Comparison of ENCODE assay signal across 9 cellular contexts in genomic region chr13:71979616-71980015, GRCh38.
A peak's percentile ranks its signal among the peaks of the same experiment; 100 is the strongest.
DNase-seq lines count a peak whose midpoint lies in the region; ATAC-seq and TF ChIP-seq lines count a peak whose summit lies in the region.
"Had no signal": no experiment of that assay in that cellular context is flagged by ENCODE, and none has a peak within 500 bp of the region (broad histone marks: within the 10 kb centered on the region; RNA-seq: fewer than 3 reads in every experiment).

No MANE protein-coding gene starts in this region.

- H3K4me3 ChIP-seq in GM06990 (replicated peaks; ENCODE audit: low read depth, low read length) (no peak overlapping the region), uterus (no peak overlapping the region), Peyer's patch (no peak overlapping the region)

- H3K4me1 ChIP-seq in uterus (no peaks in the 10 kb centered on the region), Peyer's patch (no peaks in the 10 kb centered on the region)

- peak; percentile 48 for ATAC-seq in left colon
- no peak for ATAC-seq in HG02840 (IDR thresholded peaks at IDR 0.05; ENCODE audit: low FRiP score, unreplicated experiment)

- H3K9me3 ChIP-seq in uterus, result no peaks in the 10 kb centered on the region
- no peaks in the 10 kb centered on the region for H3K9me3 ChIP-seq in Peyer's patch

- DNase-seq in GM06990 (ENCODE audit: extremely low read depth, insufficient read length), result no peak
- peak; percentile 2 for DNase-seq in HuH-7.5 (ENCODE audit: low spot score)
- DNase-seq in SW480 (ENCODE audit: low spot score), result peak; percentile 41
- no peak for DNase-seq in left colon
- no peak for DNase-seq in GOT3 (lab: John Stamatoyannopoulos, UW)
- DNase-seq in uterus, result no peak
- DNase-seq in Peyer's patch, result no peak
- DNase-seq: NCI-H510A treated with DMSO at 0.1 percent for 48 hours had no signal

- intact Hi-C loops in left colon (cut with DNase I, micrococcal nuclease), result no loop called here
- intact Hi-C loops in uterus (cut with DNase I; ENCODE audit: low total_unique reads), result no loop called here

- TF ChIP-seq CTCF in GM06990 (IDR thresholded peaks at IDR 0.05; ENCODE audit: insufficient read depth, low read length, poor library complexity, severe bottlenecking) (peak; percentile 29), uterus (IDR thresholded peaks at IDR 0.05) (no peak), Peyer's patch (IDR thresholded peaks at IDR 0.05) (peak in 3 of 6 experiments; percentile 36 to 44 (median 42))

- H3K27me3 ChIP-seq in GM06990 (replicated peaks; ENCODE audit: control insufficient read depth, insufficient read depth, low read length), result no peaks in the 10 kb centered on the region
- H3K27me3 ChIP-seq in uterus, result no peaks in the 10 kb centered on the region
- no peaks in the 10 kb centered on the region for H3K27me3 ChIP-seq in Peyer's patch

- H3K27ac ChIP-seq in uterus (no peak overlapping the region), Peyer's patch (no peak overlapping the region)

- TF ChIP-seq POLR2A in uterus (IDR thresholded peaks at IDR 0.05) (no peak), Peyer's patch (IDR thresholded peaks at IDR 0.05) (no peak)

- H3K36me3 ChIP-seq in GM06990 (ENCODE audit: control insufficient read depth, insufficient read depth, low read length) (no peaks in the 10 kb centered on the region), uterus (no peaks in the 10 kb centered on the region), Peyer's patch (no peaks in the 10 kb centered on the region)

Comparison
In these comparisons a context has a peak if more than half of its experiments do, and no peak if none do; other contexts are left out.
1. DNase-seq: peak in HuH-7.5 (single experiment) and SW480 (single experiment); none in GM06990 (single experiment), left colon (0 of 2), GOT3 (single experiment), uterus (0 of 2) and Peyer's patch (0 of 3).